In genomic region chr19:35716985-35717664, GRCh38 we compare ENCODE assay signal across 1 cellular context.
TF ChIP-seq lines count a peak whose summit lies in the region.

No MANE protein-coding gene starts in this region.

TF ChIP-seq in HepG2, 621 proteins besides CTCF, POLR2A, EP300 and RAD21 (continued from another document and continues in another):
- TF ChIP-seq ZHX1 (CRISPR knock-in tag; IDR thresholded peaks at IDR 0.05; ENCODE audit: low read depth) (no peak), ZNF563 (CRISPR knock-in tag; IDR thresholded peaks at IDR 0.05) (no peak), NRL (CRISPR knock-in tag; IDR thresholded peaks at IDR 0.05; ENCODE audit: borderline replicate concordance) (0 out of 2 replicates have a peak, but pooled peaks have one; percentile 16), ZNF629 (CRISPR knock-in tag; conservative IDR thresholded peaks at IDR 0.05) (no peak; the same call in 1 of the 2 replicates), KDM2A (CRISPR knock-in tag; IDR thresholded peaks at IDR 0.05; ENCODE audit: borderline replicate concordance, low read depth) (no peak; the same call in 1 of the 2 replicates), CSRNP1 (CRISPR knock-in tag; IDR thresholded peaks at IDR 0.05) (no peak), PBX3 (CRISPR knock-in tag; IDR thresholded peaks at IDR 0.05; ENCODE audit: borderline replicate concordance) (no peak), ZNF850 (CRISPR knock-in tag; conservative IDR thresholded peaks at IDR 0.05) (no peak), BRF2 (CRISPR knock-in tag; IDR thresholded peaks at IDR 0.05) (no peak), DRAP1 (CRISPR knock-in tag; IDR thresholded peaks at IDR 0.05) (peak; percentile 5; the same call in 1 of the 2 replicates), ZNF292 (CRISPR knock-in tag; IDR thresholded peaks at IDR 0.05; ENCODE audit: borderline replicate concordance, low read depth) (no peak), ZNF362 (CRISPR knock-in tag; IDR thresholded peaks at IDR 0.05; ENCODE audit: borderline replicate concordance) (peak; percentile 6; the same call in 1 of the 2 replicates), MIER2 (CRISPR knock-in tag; IDR thresholded peaks at IDR 0.05) (no peak), CBX5 (CRISPR knock-in tag; IDR thresholded peaks at IDR 0.05; ENCODE audit: borderline replicate concordance) (no peak), FOXJ3 (CRISPR knock-in tag; IDR thresholded peaks at IDR 0.05; ENCODE audit: borderline replicate concordance) (no peak), ZNF264 (CRISPR knock-in tag; IDR thresholded peaks at IDR 0.05) (peak; percentile 66; the same call in 1 of the 2 replicates), MTERF4 (CRISPR knock-in tag; IDR thresholded peaks at IDR 0.05) (0 out of 2 replicates have a peak, but pooled peaks have one; percentile 53), ZNF761 (CRISPR knock-in tag; conservative IDR thresholded peaks at IDR 0.05) (0 out of 2 replicates have a peak, but pooled peaks have one; percentile 56), AFF4 (CRISPR knock-in tag; IDR thresholded peaks at IDR 0.05) (no peak), HBP1 (CRISPR knock-in tag; IDR thresholded peaks at IDR 0.05; ENCODE audit: low read depth) (no peak), SRSF1 (optimal IDR thresholded peaks at IDR 0.05; ENCODE audit: low read depth, low read length) (peak; percentile 54), ZFAT (CRISPR knock-in tag; conservative IDR thresholded peaks at IDR 0.05) (peak; percentile 59; the same call in 1 of the 2 replicates), ZNF235 (CRISPR knock-in tag; IDR thresholded peaks at IDR 0.05; ENCODE audit: borderline replicate concordance) (no peak; the same call in 1 of the 2 replicates), ZNF839 (CRISPR knock-in tag; IDR thresholded peaks at IDR 0.05; ENCODE audit: borderline replicate concordance) (peak; percentile 68; the same call in 1 of the 2 replicates), TOE1 (CRISPR knock-in tag; IDR thresholded peaks at IDR 0.05) (no peak), HMGXB4 (CRISPR knock-in tag; IDR thresholded peaks at IDR 0.05; ENCODE audit: borderline replicate concordance in 1 of 2, low read depth in 1 of 2) (peak; percentile 82 to 94; a peak in 3 of 4 replicates), RARA (CRISPR knock-in tag; IDR thresholded peaks at IDR 0.05) (no peak), ZNF451 (CRISPR knock-in tag; IDR thresholded peaks at IDR 0.05) (no peak; the same call in 1 of the 2 replicates), MEIS1 (CRISPR knock-in tag; IDR thresholded peaks at IDR 0.05; ENCODE audit: borderline replicate concordance) (peak; percentile 42), NR0B2 (CRISPR knock-in tag; IDR thresholded peaks at IDR 0.05) (no peak; the same call in 1 of the 2 replicates), ZFP91 (CRISPR knock-in tag; IDR thresholded peaks at IDR 0.05; ENCODE audit: borderline replicate concordance) (peak; percentile 85; the same call in 1 of the 2 replicates), GMEB2 (CRISPR knock-in tag; IDR thresholded peaks at IDR 0.05; ENCODE audit: low read depth) (0 out of 2 replicates have a peak, but pooled peaks have one; percentile 57)
